Comparison of ENCODE assay signal across 9 cellular contexts in genomic region chr9:92964981-92965758, GRCh38. TPM values are rescaled to one million over a fixed set of nuclear protein-coding genes. Genes with fewer than 3 reads are reported as not detected.
DNase-seq lines count a peak whose midpoint lies in the region; ATAC-seq and TF ChIP-seq lines count a peak whose summit lies in the region.
"Had no signal": no experiment of that assay in that cellular context is flagged by ENCODE, and none has a peak within 500 bp of the region (broad histone marks: within the 10 kb centered on the region; RNA-seq: fewer than 3 reads in every experiment).

No MANE protein-coding gene starts in this region.

- peaks cover 46 to 59% of the 10 kb centered on the region in 2 donors for H3K36me3 Mint-ChIP-seq in activated naive CD4-positive, alpha-beta T cell treated with anti-CD3 and anti-CD28 coated beads, Interleukin-2, amount 50 U/mL, for 72 hours
- H3K36me3 Mint-ChIP-seq in natural killer cell, result no peaks in the 10 kb centered on the region

- no peaks in the 10 kb centered on the region for H3K36me3 ChIP-seq in GM06990 (ENCODE audit: control insufficient read depth, insufficient read depth, low read length)

- H3K27me3 Mint-ChIP-seq in natural killer cell (ENCODE audit: low read depth in 2 of 2), result no peaks in the 10 kb centered on the region

- H3K4me3 ChIP-seq in GM06990 (replicated peaks; ENCODE audit: low read depth, low read length), result peak overlapping the region; percentile 85
- peak overlapping the region; percentile 70 for H3K4me3 ChIP-seq in Jurkat, Clone E6-1 (ENCODE audit: low read length)
- H3K4me3 ChIP-seq: SK-N-MC had no signal

- peak overlapping the region; percentile 97 to 98 for H3K27ac Mint-ChIP-seq in activated naive CD4-positive, alpha-beta T cell treated with anti-CD3 and anti-CD28 coated beads, Interleukin-2, amount 50 U/mL, for 72 hours
- H3K27ac Mint-ChIP-seq in natural killer cell, result peak overlapping the region; percentile 97

- H3K4me1 Mint-ChIP-seq in natural killer cell, result peaks cover 81 to 88% of the 10 kb centered on the region in 2 donors

- no peak for TF ChIP-seq CTCF in GM06990 (IDR thresholded peaks at IDR 0.05; ENCODE audit: insufficient read depth, low read length, poor library complexity, severe bottlenecking)
- no peak for TF ChIP-seq CTCF in natural killer cell (IDR thresholded peaks at IDR 0.05)

- DNase-seq in GM06990 (ENCODE audit: extremely low read depth, insufficient read length), result peak; percentile 43
- no peak for DNase-seq in Jurkat, Clone E6-1 (ENCODE audit: low read depth, low spot score)
- peak; percentile 35 to 73 for DNase-seq in activated naive CD4-positive, alpha-beta T cell treated with anti-CD3 and anti-CD28 coated beads, Interleukin-2, amount 50 U/mL, for 72 hours (ENCODE audit: low spot score in 2 of 2)
- DNase-seq in natural killer cell, result peak; percentile 51
- DNase-seq in NCI-H1105 treated with DMSO at 0.1 percent for 48 hours (lab: John Stamatoyannopoulos, UW), result no peak
- DNase-seq in stimulated activated naive CD4-positive, alpha-beta T cell treated with Interleukin-2 at 50 U/mL for 16 hours (lab: John Stamatoyannopoulos, UW), result no peak
- DNase-seq in H4 (ENCODE audit: low spot score), result no peak

- peaks cover 5 to 11% of the 10 kb centered on the region in 2 donors for H3K9me3 Mint-ChIP-seq in activated naive CD4-positive, alpha-beta T cell treated with anti-CD3 and anti-CD28 coated beads, Interleukin-2, amount 50 U/mL, for 72 hours
- no peaks in the 10 kb centered on the region for H3K9me3 Mint-ChIP-seq in natural killer cell

- peak overlapping the region; percentile 95 for H3K4me3 Mint-ChIP-seq in natural killer cell

- ATAC-seq in activated naive CD4-positive, alpha-beta T cell treated with anti-CD3 and anti-CD28 coated beads, Interleukin-2, amount 50 U/mL, for 72 hours, result peak; percentile 13 to 15
- ATAC-seq in natural killer cell (peak; percentile 2 to 22 (median 2)), HG02938 (IDR thresholded peaks at IDR 0.05; ENCODE audit: unreplicated experiment) (no peak)

- no peaks in the 10 kb centered on the region for H3K27me3 ChIP-seq in GM06990 (replicated peaks; ENCODE audit: control insufficient read depth, insufficient read depth, low read length)

- intact Hi-C loops in natural killer cell (cut with micrococcal nuclease), result loop anchor here (1.0 to 5.0 kb wide), 4 partner anchors 11 to 272 kb away; no protein-coding TSS in a partner anchor

RNA-seq across cellular contexts. Expression of gene FGD3, which starts 17.8 kb away (rescaled TPM):
- 19.3 TPM for polyA plus RNA-seq in Jurkat, Clone E6-1 (2012; ENCODE audit: insufficient read depth, insufficient read length)
- total RNA-seq in activated naive CD4-positive, alpha-beta T cell treated with anti-CD3 and anti-CD28 coated beads, Interleukin-2, amount 50 U/mL, for 72 hours, result 10 to 100 TPM; 49.7 to 61.0 TPM
- total RNA-seq in natural killer cell, result 100 to 1,000 TPM; 133 to 204 (median 193) TPM
- not detected in 2 replicates for total RNA-seq in H4 (2014; rRNA removed; shearing (Covaris generic))

Comparison
In these comparisons a context has a peak if more than half of its experiments do, and no peak if none do; other contexts are left out.
1. DNase-seq: peak in GM06990 (single experiment), activated naive CD4-positive, alpha-beta T cell treated with anti-CD3 and anti-CD28 coated beads, Interleukin-2, amount 50 U/mL, for 72 hours (2 of 2) and natural killer cell (single experiment); none in Jurkat, Clone E6-1 (single experiment), NCI-H1105 treated with DMSO at 0.1 percent for 48 hours (single experiment), stimulated activated naive CD4-positive, alpha-beta T cell treated with Interleukin-2 at 50 U/mL for 16 hours (single experiment) and H4 (single experiment).
2. RNA of gene FGD3, which starts 17.8 kb away (total RNA-seq): 133 to 204 TPM in natural killer cell and 49.7 to 61.0 TPM in activated naive CD4-positive, alpha-beta T cell treated with anti-CD3 and anti-CD28 coated beads, Interleukin-2, amount 50 U/mL, for 72 hours; not detected in H4; every median in the first group is over 10 times any median in the second.